Comparison of ENCODE assay signal across 1 cellular context in genomic region chr3:5057217-5057616, GRCh38.
TF ChIP-seq lines count a peak whose summit lies in the region.

No MANE protein-coding gene starts in this region.

TF ChIP-seq in HCT116, 20 proteins besides CTCF, POLR2A, EP300 and RAD21:
- TF ChIP-seq EGR1 (IDR thresholded peaks at IDR 0.05; ENCODE audit: low read depth), result no peak
- no peak for TF ChIP-seq POLR2AphosphoS5 (IDR thresholded peaks at IDR 0.05; ENCODE audit: low read depth, low read length)
- TF ChIP-seq EZH2phosphoT487 (IDR thresholded peaks at IDR 0.05; ENCODE audit: borderline replicate concordance), result no peak
- no peak for TF ChIP-seq JUND (IDR thresholded peaks at IDR 0.05)
- no peak for TF ChIP-seq ZNF274 (IDR thresholded peaks at IDR 0.05; ENCODE audit: low read depth, low read length)
- no peak for TF ChIP-seq SIN3A (IDR thresholded peaks at IDR 0.05; ENCODE audit: low read depth)
- TF ChIP-seq ATF3 (IDR thresholded peaks at IDR 0.05), result no peak
- no peak for TF ChIP-seq CEBPB (IDR thresholded peaks at IDR 0.05; ENCODE audit: low read depth)
- TF ChIP-seq ELF1 (IDR thresholded peaks at IDR 0.05; ENCODE audit: borderline replicate concordance, low read depth), result no peak
- no peak for TF ChIP-seq SRF (IDR thresholded peaks at IDR 0.05; ENCODE audit: low read depth)
- no peak for TF ChIP-seq ZFX (IDR thresholded peaks at IDR 0.05)
- no peak for TF ChIP-seq SP1 (IDR thresholded peaks at IDR 0.05; ENCODE audit: low read depth)
- no peak for TF ChIP-seq REST (IDR thresholded peaks at IDR 0.05; ENCODE audit: low read depth)
- TF ChIP-seq FOSL1 (IDR thresholded peaks at IDR 0.05; ENCODE audit: low read depth), result no peak
- no peak for TF ChIP-seq EZH2 (IDR thresholded peaks at IDR 0.05)
- TF ChIP-seq TCF7L2 (IDR thresholded peaks at IDR 0.05; ENCODE audit: borderline replicate concordance, extremely low read depth, insufficient read depth, insufficient read length), result no peak
- TF ChIP-seq ZBTB33 (IDR thresholded peaks at IDR 0.05; ENCODE audit: extremely low read depth, insufficient replicate concordance, low read length), result no peak
- no peak for TF ChIP-seq CBX3 (IDR thresholded peaks at IDR 0.05; ENCODE audit: low read depth)
- TF ChIP-seq YY1 (IDR thresholded peaks at IDR 0.05; ENCODE audit: extremely low read depth, insufficient replicate concordance, low read depth, low read length), result no peak
